ENCODE assay signal across 8 cellular contexts in genomic region chr1:147541672-147542548, GRCh38. TPM values are rescaled to one million over a fixed set of nuclear protein-coding genes. Genes with fewer than 3 reads are reported as not detected.
A peak's percentile ranks its signal among the peaks of the same experiment; 100 is the strongest.
DNase-seq lines count a peak whose midpoint lies in the region; ATAC-seq lines count a peak whose summit lies in the region.

No MANE protein-coding gene starts in this region.

- H2AK5ac ChIP-seq in mesendoderm (ENCODE audit: low read length) = peak overlapping the region; percentile 5

- H3K27me3 ChIP-seq in endocrine pancreas (ENCODE audit: control insufficient read depth, insufficient read depth, low read length) (no peaks in the 10 kb centered on the region), mesendoderm (ENCODE audit: insufficient read depth, low read length, poor library complexity) (no peaks in the 10 kb centered on the region)

- WGBS in mesendoderm (ENCODE audit: extremely low coverage, insufficient coverage, low lambda C conversion rate) = no CpG with 5 or more reads among the region's 29 CpGs

- peak overlapping the region; percentile 7 for H4K8ac ChIP-seq in mesendoderm (ENCODE audit: low read depth, low read length)

- no peak overlapping the region for H3K4me3 Mint-ChIP-seq in T-helper 17 cell

- no peak overlapping the region for H2BK15ac ChIP-seq in mesendoderm (replicated peaks; ENCODE audit: low read depth)

- DNase-seq in NCI-H524 (lab: John Stamatoyannopoulos, UW) (peak; percentile 70 to 71), NCI-H524 treated with DMSO at 0.1 percent for 48 hours (lab: John Stamatoyannopoulos, UW) (no peak), T-helper 17 cell (peak; percentile 10 to 14 (median 10)), mesendoderm (peak; percentile 76), SKM-1 treated with dmso at 0.1 percent for 144 hours (lab: John Stamatoyannopoulos, UW; ENCODE audit: unreplicated experiment) (no peak), RKO (ENCODE audit: low spot score) (no peak)

- H3K4me1 ChIP-seq in endocrine pancreas (ENCODE audit: control insufficient read depth, insufficient read depth, low read length) (peaks cover 9% of the 10 kb centered on the region), mesendoderm (ENCODE audit: control insufficient read depth, low read depth, low read length) (peaks cover 18% of the 10 kb centered on the region)

- H3K36me3 Mint-ChIP-seq in T-helper 17 cell (ENCODE audit: low read depth) = no peaks in the 10 kb centered on the region

- H4K5ac ChIP-seq in mesendoderm (ENCODE audit: low read length) = no peak overlapping the region

- peak overlapping the region; percentile 97 for H3K23ac ChIP-seq in mesendoderm (ENCODE audit: low read length)

- H3K9me3 ChIP-seq in T-helper 17 cell (ENCODE audit: control insufficient read depth, low read length, poor library complexity, severe bottlenecking) (no peaks in the 10 kb centered on the region), endocrine pancreas (ENCODE audit: control insufficient read depth, low read length) (no peaks in the 10 kb centered on the region)

- no peak overlapping the region for H3K27ac Mint-ChIP-seq in T-helper 17 cell

- H3K4me3 ChIP-seq in endocrine pancreas (ENCODE audit: control insufficient read depth, insufficient read depth, low read length) (peak overlapping the region; percentile 75), mesendoderm (ENCODE audit: low read length) (peak overlapping the region; percentile 82)

- H3K27ac ChIP-seq in mesendoderm (ENCODE audit: low read depth, low read length) = peak overlapping the region; percentile 91
- H3K27ac ChIP-seq in temporal lobe (ENCODE audit: low read depth, low read length) = peak overlapping the region; percentile 86

- ATAC-seq in T-helper 17 cell = no peak

- peak overlapping the region; percentile 93 for H3K18ac ChIP-seq in mesendoderm (ENCODE audit: low read length)

- peaks cover 15% of the 10 kb centered on the region for H3K79me1 ChIP-seq in mesendoderm (ENCODE audit: low read length)

- peak overlapping the region; percentile 87 for H3K9ac ChIP-seq in endocrine pancreas (ENCODE audit: control insufficient read depth, insufficient read depth, low read length)
- H3K9ac ChIP-seq in mesendoderm (ENCODE audit: low read length) = peak overlapping the region; percentile 97

- H3K4me2 ChIP-seq in mesendoderm (ENCODE audit: low read length) = peak overlapping the region; percentile 82

- H3K27me3 Mint-ChIP-seq in T-helper 17 cell = no peaks in the 10 kb centered on the region

- peak overlapping the region; percentile 89 for H2BK5ac ChIP-seq in mesendoderm (ENCODE audit: low read length)

- peaks cover 36% of the 10 kb centered on the region for H3K4me1 Mint-ChIP-seq in T-helper 17 cell

- H3K4ac ChIP-seq in mesendoderm (ENCODE audit: low read depth, low read length) = peak overlapping the region; percentile 79

- H3K36me3 ChIP-seq in endocrine pancreas (ENCODE audit: control insufficient read depth, insufficient read depth, low read length) (no peaks in the 10 kb centered on the region), mesendoderm (ENCODE audit: control insufficient read depth, insufficient read depth, low read length) (no peaks in the 10 kb centered on the region)

- peak overlapping the region; percentile 99 for H3K56ac ChIP-seq in mesendoderm (ENCODE audit: low read length)

- H2BK120ac ChIP-seq in mesendoderm (ENCODE audit: low read depth, low read length) = peak overlapping the region; percentile 47

- H3K79me2 ChIP-seq in mesendoderm (ENCODE audit: control insufficient read depth, insufficient read depth, low read length) = peaks cover 21% of the 10 kb centered on the region

RNA-seq across cellular contexts. Expression of gene BCL9, which starts 0.6 kb away (rescaled TPM):
- total RNA-seq in T-helper 17 cell (10 to 100 TPM; 12.6 to 14.6 TPM), temporal lobe (18.4 TPM)
- polyA plus RNA-seq in mesendoderm (2013, experiment 1 of 2) = 35.3 TPM
- polyA plus RNA-seq in mesendoderm (2013, experiment 2 of 2) = 36.2 TPM

Comparison
In these comparisons a context has a peak if more than half of its experiments do, and no peak if none do; other contexts are left out.
1. DNase-seq: peak in NCI-H524 (2 of 2), T-helper 17 cell (3 of 3) and mesendoderm (single experiment); none in NCI-H524 treated with DMSO at 0.1 percent for 48 hours (single experiment), SKM-1 treated with dmso at 0.1 percent for 144 hours (single experiment) and RKO (single experiment).